1 cellular context compared by ENCODE assay signal in the genomic region with DNA sequence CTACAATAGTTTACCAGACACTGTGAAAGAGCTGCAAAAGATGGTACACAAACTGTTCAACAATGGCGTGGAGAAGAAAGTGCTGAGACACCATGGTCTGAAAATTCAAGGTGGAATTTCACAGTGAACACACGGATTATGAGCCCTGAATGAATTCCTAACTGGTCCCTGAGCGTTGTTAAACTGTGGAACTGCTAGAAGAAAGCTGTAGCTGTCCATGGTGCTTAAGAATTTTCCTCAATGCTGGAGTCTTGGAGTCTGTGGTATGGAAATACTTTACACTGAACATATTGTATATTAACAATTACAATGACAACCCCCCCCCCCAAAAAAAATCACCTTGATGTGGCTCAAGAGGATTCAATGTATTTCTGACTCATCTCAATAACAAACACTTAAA.
A peak's percentile ranks its signal among the peaks of the same experiment; 100 is the strongest.
TF ChIP-seq lines count a peak whose summit lies in the region.

No MANE protein-coding gene starts in this region.

TF ChIP-seq in GM23338, 12 proteins besides CTCF, POLR2A, EP300 and RAD21 (continued from another document):
- TF ChIP-seq, protein P1, sequence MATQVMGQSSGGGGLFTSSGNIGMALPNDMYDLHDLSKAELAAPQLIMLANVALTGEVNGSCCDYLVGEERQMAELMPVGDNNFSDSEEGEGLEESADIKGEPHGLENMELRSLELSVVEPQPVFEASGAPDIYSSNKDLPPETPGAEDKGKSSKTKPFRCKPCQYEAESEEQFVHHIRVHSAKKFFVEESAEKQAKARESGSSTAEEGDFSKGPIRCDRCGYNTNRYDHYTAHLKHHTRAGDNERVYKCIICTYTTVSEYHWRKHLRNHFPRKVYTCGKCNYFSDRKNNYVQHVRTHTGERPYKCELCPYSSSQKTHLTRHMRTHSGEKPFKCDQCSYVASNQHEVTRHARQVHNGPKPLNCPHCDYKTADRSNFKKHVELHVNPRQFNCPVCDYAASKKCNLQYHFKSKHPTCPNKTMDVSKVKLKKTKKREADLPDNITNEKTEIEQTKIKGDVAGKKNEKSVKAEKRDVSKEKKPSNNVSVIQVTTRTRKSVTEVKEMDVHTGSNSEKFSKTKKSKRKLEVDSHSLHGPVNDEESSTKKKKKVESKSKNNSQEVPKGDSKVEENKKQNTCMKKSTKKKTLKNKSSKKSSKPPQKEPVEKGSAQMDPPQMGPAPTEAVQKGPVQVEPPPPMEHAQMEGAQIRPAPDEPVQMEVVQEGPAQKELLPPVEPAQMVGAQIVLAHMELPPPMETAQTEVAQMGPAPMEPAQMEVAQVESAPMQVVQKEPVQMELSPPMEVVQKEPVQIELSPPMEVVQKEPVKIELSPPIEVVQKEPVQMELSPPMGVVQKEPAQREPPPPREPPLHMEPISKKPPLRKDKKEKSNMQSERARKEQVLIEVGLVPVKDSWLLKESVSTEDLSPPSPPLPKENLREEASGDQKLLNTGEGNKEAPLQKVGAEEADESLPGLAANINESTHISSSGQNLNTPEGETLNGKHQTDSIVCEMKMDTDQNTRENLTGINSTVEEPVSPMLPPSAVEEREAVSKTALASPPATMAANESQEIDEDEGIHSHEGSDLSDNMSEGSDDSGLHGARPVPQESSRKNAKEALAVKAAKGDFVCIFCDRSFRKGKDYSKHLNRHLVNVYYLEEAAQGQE (IDR thresholded peaks at IDR 0.05; ENCODE audit: unreplicated experiment), result peak; percentile 87
- TF ChIP-seq JUNB (IDR thresholded peaks at IDR 0.05; ENCODE audit: unreplicated experiment), result no peak
